9 cellular contexts compared by ENCODE assay signal in the genomic region with DNA sequence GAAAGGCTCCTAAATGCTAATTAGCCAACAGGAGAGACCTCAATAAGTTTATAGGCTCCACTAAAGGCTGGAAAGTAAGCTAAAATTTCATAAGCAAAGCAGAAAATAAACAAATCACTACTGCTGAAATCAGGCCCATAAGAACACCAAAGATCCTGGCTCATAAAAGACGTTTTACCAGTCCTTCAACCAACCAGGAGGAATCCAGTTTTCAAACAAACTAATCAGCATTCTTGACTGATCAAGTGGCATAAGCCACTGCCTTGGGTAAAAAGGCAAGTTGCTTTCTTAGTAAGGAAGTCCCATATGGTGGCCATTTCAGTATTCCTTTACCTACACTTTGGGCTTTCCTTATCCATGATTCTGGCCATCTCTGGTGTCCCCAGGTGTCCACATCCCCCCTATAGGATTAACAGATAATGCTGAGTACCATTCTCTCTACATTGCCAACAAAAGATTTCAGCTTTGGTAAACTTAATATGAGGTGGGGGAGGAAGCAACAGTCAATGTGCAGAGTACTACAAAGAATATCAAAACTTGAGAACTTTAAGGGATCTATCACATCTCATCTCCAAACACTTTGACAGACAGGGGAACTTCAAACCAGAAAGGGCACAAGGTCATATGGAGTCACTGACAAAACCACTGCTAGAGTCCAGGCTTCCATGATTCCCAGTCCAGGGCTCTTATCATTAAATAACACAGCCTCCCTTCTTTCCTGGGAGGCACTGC. TPM values are rescaled to one million over a fixed set of nuclear protein-coding genes. Genes with fewer than 3 reads are reported as not detected.
DNase-seq lines count a peak whose midpoint lies in the region; ATAC-seq and TF ChIP-seq lines count a peak whose summit lies in the region.
"Had no signal": no experiment of that assay in that cellular context is flagged by ENCODE, and none has a peak within 500 bp of the region (broad histone marks: within the 10 kb centered on the region; RNA-seq: fewer than 3 reads in every experiment).

No MANE protein-coding gene starts in this region.

- H3K27me3 Mint-ChIP-seq in activated CD8-positive, alpha-beta T cell treated with anti-CD3 and anti-CD28 coated beads, Interleukin-2, amount 10 ng/mL, durations not matched to agents 7 days and 5 days (ENCODE audit: low read depth), result no peaks in the 10 kb centered on the region
- H3K27me3 Mint-ChIP-seq in glutamatergic neuron (ENCODE audit: unreplicated experiment), result peaks cover 10% of the 10 kb centered on the region

- H3K4me3 Mint-ChIP-seq in activated CD8-positive, alpha-beta T cell treated with anti-CD3 and anti-CD28 coated beads, Interleukin-2, amount 10 ng/mL, durations not matched to agents 7 days and 5 days, result peak overlapping the region; percentile 76
- peak overlapping the region; percentile 75 for H3K4me3 Mint-ChIP-seq in glutamatergic neuron (ENCODE audit: unreplicated experiment)

- no peak for TF ChIP-seq POLR2A in spleen (IDR thresholded peaks at IDR 0.05)

- DNase-seq in activated CD8-positive, alpha-beta T cell treated with anti-CD3 and anti-CD28 coated beads, Interleukin-2, amount 10 ng/mL, durations not matched to agents 7 days and 5 days, result no peak
- DNase-seq in glutamatergic neuron (no peak), spleen (no peak), NCI-H446 treated with DMSO at 0.1 percent for 48 hours (lab: John Stamatoyannopoulos, UW) (no peak), DMS153 treated with DMSO at 0.1 percent for 48 hours (lab: John Stamatoyannopoulos, UW; ENCODE audit: unreplicated experiment) (no peak)
- DNase-seq in activated CD4-positive, alpha-beta T cell treated with anti-CD3 and anti-CD28 coated beads for 1 hour, result no peak

- H3K4me3 ChIP-seq in HEK293 (ENCODE audit: low read depth, low read length) (peak overlapping the region; percentile 82), spleen (peak overlapping the region in 6 of 8 donors; percentile 70 to 97 (median 84))

- intact Hi-C loops in spleen (cut with DNase I; ENCODE audit: low total_unique reads), result no loop called here

- CTCF ChIA-PET in HEK293 (lab: Yijun Ruan, JAX), result interaction anchor here (0.5 to 1.7 kb wide), 2 partner anchors 47 to 52 kb away, joined by 3 to 6 read pairs; no protein-coding TSS in a partner anchor
- CTCF ChIA-PET in activated CD8-positive, alpha-beta T cell treated with anti-CD3 and anti-CD28 coated beads, Interleukin-2, amount 10 ng/mL, durations not matched to agents 7 days and 5 days (lab: Charles Lee), result interaction anchor here (1.3 kb wide), 1 partner anchor 63 kb away, joined by 4 read pairs; no protein-coding TSS in a partner anchor

- peaks cover 35% of the 10 kb centered on the region for H3K4me1 Mint-ChIP-seq in activated CD8-positive, alpha-beta T cell treated with anti-CD3 and anti-CD28 coated beads, Interleukin-2, amount 10 ng/mL, durations not matched to agents 7 days and 5 days (ENCODE audit: low read depth)
- peaks cover 2% of the 10 kb centered on the region for H3K4me1 Mint-ChIP-seq in glutamatergic neuron (ENCODE audit: low read depth, unreplicated experiment)

- 36 to 63% (median 41%) methylated on average over 1 of the region's 1 CpG for WGBS in spleen, 5 donors

- H3K9me3 ChIP-seq in HEK293 (ENCODE audit: control insufficient read depth, insufficient read depth, low read depth, low read length), result no peaks in the 10 kb centered on the region
- no peaks in the 10 kb centered on the region for H3K9me3 ChIP-seq in spleen

- H3K9me3 Mint-ChIP-seq in activated CD8-positive, alpha-beta T cell treated with anti-CD3 and anti-CD28 coated beads, Interleukin-2, amount 10 ng/mL, durations not matched to agents 7 days and 5 days (ENCODE audit: insufficient read depth), result no peaks in the 10 kb centered on the region
- no peaks in the 10 kb centered on the region for H3K9me3 Mint-ChIP-seq in glutamatergic neuron (ENCODE audit: unreplicated experiment)

- H3K4me1 ChIP-seq in HEK293 (ENCODE audit: control insufficient read depth, insufficient read depth, low read length) (peaks cover 17% of the 10 kb centered on the region), spleen (peaks cover 9 to 76% (median 35%) of the 10 kb centered on the region in 6 donors)

- ATAC-seq in activated CD8-positive, alpha-beta T cell treated with anti-CD3 and anti-CD28 coated beads, Interleukin-2, amount 10 ng/mL, durations not matched to agents 7 days and 5 days, result no peak
- ATAC-seq in HG03097 (IDR thresholded peaks at IDR 0.05; ENCODE audit: low FRiP score, unreplicated experiment), result no peak

- no peak for TF ChIP-seq CTCF in HEK293 (tag by site-specific recombination; IDR thresholded peaks at IDR 0.05)
- TF ChIP-seq CTCF in glutamatergic neuron (IDR thresholded peaks at IDR 0.05; ENCODE audit: partially characterized antibody, unreplicated experiment), result no peak
- no peak for TF ChIP-seq CTCF in spleen (IDR thresholded peaks at IDR 0.05 in 8 of 11, conservative IDR thresholded peaks at IDR 0.05 in 3 of 11)

- no peaks in the 10 kb centered on the region for H3K36me3 Mint-ChIP-seq in activated CD8-positive, alpha-beta T cell treated with anti-CD3 and anti-CD28 coated beads, Interleukin-2, amount 10 ng/mL, durations not matched to agents 7 days and 5 days (ENCODE audit: low read depth)
- H3K36me3 Mint-ChIP-seq in glutamatergic neuron (ENCODE audit: unreplicated experiment), result no peaks in the 10 kb centered on the region

- H3K36me3 ChIP-seq in HEK293 (ENCODE audit: control insufficient read depth in 2 of 2, insufficient read depth in 1 of 2, low read length in 2 of 2), result no peaks in the 10 kb centered on the region
- no peaks in the 10 kb centered on the region for H3K36me3 ChIP-seq in spleen

- H3K27ac ChIP-seq in HEK293 (ENCODE audit: extremely low read depth, low read depth, low read length) (no peak overlapping the region), spleen (peak overlapping the region in 5 of 8 donors; percentile 87 to 96 (median 95))

- H3K27ac Mint-ChIP-seq in activated CD8-positive, alpha-beta T cell treated with anti-CD3 and anti-CD28 coated beads, Interleukin-2, amount 10 ng/mL, durations not matched to agents 7 days and 5 days, result peak overlapping the region; percentile 23
- H3K27ac Mint-ChIP-seq in glutamatergic neuron (ENCODE audit: unreplicated experiment), result peak overlapping the region; percentile 59

- POLR2A ChIA-PET in HEK293 (lab: Yijun Ruan, JAX), result interaction anchor here (1.2 kb wide), 1 partner anchor 49 kb away, joined by 4 read pairs; no protein-coding TSS in a partner anchor
- POLR2A ChIA-PET in activated CD8-positive, alpha-beta T cell treated with anti-CD3 and anti-CD28 coated beads, Interleukin-2, amount 10 ng/mL, durations not matched to agents 7 days and 5 days (lab: Charles Lee), result interaction anchor here (1.2 kb wide), 1 partner anchor 11 kb away, joined by 3 read pairs; no protein-coding TSS in a partner anchor

- H3K27me3 ChIP-seq in spleen (replicated peaks in 1 of 7), result no peaks in the 10 kb centered on the region

TF ChIP-seq in HEK293, 187 proteins besides CTCF, POLR2A, EP300 and RAD21:
- no peak for TF ChIP-seq ZNF555 (tag by site-specific recombination; conservative IDR thresholded peaks at IDR 0.05)
- TF ChIP-seq ZNF133 (tag by site-specific recombination; IDR thresholded peaks at IDR 0.05), result no peak

RNA-seq across cellular contexts. Expression of a gene that starts 1.3 kb away (rescaled TPM):
- total RNA-seq in activated CD8-positive, alpha-beta T cell treated with anti-CD3 and anti-CD28 coated beads, Interleukin-2, amount 10 ng/mL, durations not matched to agents 7 days and 5 days, result 10 to 100 TPM; 22.1 to 25.0 TPM
- total RNA-seq in glutamatergic neuron (ENCODE audit: unreplicated experiment) (62.8 TPM), spleen (10 to 100 TPM; 27.0 to 82.6 (median 56.5) TPM)
- polyA plus RNA-seq in spleen, result 10 to 100 TPM in 1 of 3 donors, 1 to 10 TPM in 2; 5.3 to 17.6 (median 7.7) TPM

RNA-seq across cellular contexts. Expression of a gene that starts 1.8 kb away (rescaled TPM):
- under 1 TPM; 0.70 to 0.95 TPM for total RNA-seq in activated CD8-positive, alpha-beta T cell treated with anti-CD3 and anti-CD28 coated beads, Interleukin-2, amount 10 ng/mL, durations not matched to agents 7 days and 5 days
- total RNA-seq in glutamatergic neuron (ENCODE audit: unreplicated experiment) (0.29 TPM), spleen (1 to 10 TPM in 5 of 7 donors, under 1 TPM in 2; 0.37 to 7.3 (median 2.3) TPM)
- 1 to 10 TPM in 2 of 3 donors, under 1 TPM in 1; 0.93 to 2.4 (median 2.3) TPM for polyA plus RNA-seq in spleen
- total RNA-seq: H4 had no signal
